7 cellular contexts compared by ENCODE assay signal in genomic region chr9:22238809-22239684, GRCh38.
DNase-seq lines count a peak whose midpoint lies in the region; ATAC-seq, FAIRE-seq and TF ChIP-seq lines count a peak whose summit lies in the region.

No MANE protein-coding gene starts in this region.

- TF ChIP-seq CTCF in GM12872 (IDR thresholded peaks at IDR 0.05; ENCODE audit: insufficient read depth, low read depth, low read length) (peak; percentile 42; the same call in 1 of the 3 replicates), bronchial epithelial cell (IDR thresholded peaks at IDR 0.05; ENCODE audit: insufficient read depth, low read length, severe bottlenecking) (peak; percentile 45)

- ATAC-seq in HG02870 (IDR thresholded peaks at IDR 0.05; ENCODE audit: unreplicated experiment), result no peak

- no peaks in the 10 kb centered on the region for H3K36me3 ChIP-seq in bronchial epithelial cell (ENCODE audit: control insufficient read depth, insufficient read depth, low read length)
- H3K36me3 ChIP-seq in mesodermal cell (ENCODE audit: control insufficient read depth, insufficient read depth, low read length), result no peaks in the 10 kb centered on the region

- H3K4me1 ChIP-seq in mesodermal cell (ENCODE audit: control insufficient read depth, insufficient read depth, low read length, poor library complexity, severe bottlenecking), result peaks cover 44% of the 10 kb centered on the region

- H3K4me3 ChIP-seq in bronchial epithelial cell (ENCODE audit: low read depth, low read length) (no peak overlapping the region), mesodermal cell (ENCODE audit: extremely low read depth, insufficient read depth, low read length, poor library complexity, severe bottlenecking) (no peak overlapping the region)

- WGBS in mesodermal cell (ENCODE audit: insufficient coverage in 2 of 2), 2 experiments, result 40 to 44% methylated on average over 2 of the region's 9 CpGs

- no peak for FAIRE-seq in bronchial epithelial cell (lab: Jason Lieb, UNC)

- H3K9me3 ChIP-seq in mesodermal cell (ENCODE audit: control insufficient read depth, low read length), result no peaks in the 10 kb centered on the region

- no peaks in the 10 kb centered on the region for H3K27me3 ChIP-seq in bronchial epithelial cell (ENCODE audit: control insufficient read depth, insufficient read depth, low read length)

- DNase-seq in NCI-H2227 treated with DMSO at 0.1 percent for 48 hours (lab: John Stamatoyannopoulos, UW), result peak; percentile 3
- DNase-seq in bronchial epithelial cell (ENCODE audit: low read depth), result peak; percentile 63
- no peak for DNase-seq in A172 (ENCODE audit: low spot score)
- DNase-seq in islet precursor cell, result no peak

- peak overlapping the region; percentile 74 for H3K27ac ChIP-seq in mesodermal cell (ENCODE audit: low read depth, low read length, severe bottlenecking)

Comparison
In these comparisons a context has a peak if more than half of its experiments do, and no peak if none do; other contexts are left out.
1. DNase-seq: peak in NCI-H2227 treated with DMSO at 0.1 percent for 48 hours (single experiment) and bronchial epithelial cell (single experiment); none in A172 (single experiment) and islet precursor cell (single experiment).